Comparison of ENCODE assay signal across 8 cellular contexts in the genomic region with DNA sequence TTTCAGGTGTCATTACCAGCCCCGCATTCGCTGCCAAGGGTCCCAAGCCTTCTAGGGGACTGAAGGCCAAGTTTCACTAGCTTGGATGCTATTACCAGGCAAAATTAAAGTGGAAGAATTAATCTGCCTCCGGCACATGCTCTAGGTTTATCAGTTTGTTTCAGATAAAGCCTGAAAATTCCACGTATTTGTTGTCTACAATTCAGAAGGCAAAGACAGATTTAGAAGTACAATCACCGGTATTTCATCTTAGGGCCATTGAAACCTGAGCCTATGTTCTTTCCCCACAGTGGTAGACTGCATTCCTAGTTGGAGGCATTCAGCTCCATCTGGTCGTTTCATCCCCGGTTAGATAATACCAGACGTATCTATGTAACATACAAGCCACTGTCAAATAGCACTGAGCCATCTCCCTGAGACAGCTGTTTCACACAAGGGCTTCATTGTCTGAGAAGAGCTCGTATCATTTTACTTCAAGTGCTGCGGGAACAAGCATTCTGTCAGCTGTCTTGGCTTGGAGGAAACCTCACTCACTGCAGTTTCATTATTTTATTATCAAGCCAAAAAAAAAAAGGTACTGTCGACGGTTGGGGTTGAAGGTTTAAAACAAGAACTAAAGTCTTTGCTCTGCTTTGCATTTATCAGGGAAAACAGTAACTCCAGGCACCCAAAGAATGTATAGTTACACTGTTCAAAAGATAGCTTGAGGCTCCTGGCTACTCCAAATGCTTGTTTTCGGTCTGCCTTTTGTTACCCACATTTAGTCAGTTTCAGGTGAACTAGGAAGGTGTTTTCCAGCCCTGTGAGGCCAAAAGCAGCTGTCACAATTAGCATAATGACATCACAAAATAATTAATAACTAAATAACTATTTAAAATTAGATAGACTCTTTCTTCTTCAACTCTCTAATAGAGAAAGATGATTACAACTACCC.
DNase-seq lines count a peak whose midpoint lies in the region; ATAC-seq and TF ChIP-seq lines count a peak whose summit lies in the region.

No MANE protein-coding gene starts in this region.

- H2BK20ac ChIP-seq in H9 (ENCODE audit: low read depth, low read length, poor library complexity, severe bottlenecking) = no peak overlapping the region

- H3K9me3 Mint-ChIP-seq in H9 = peaks cover 10 to 12% of the 10 kb centered on the region in 2 experiments
- H3K9me3 Mint-ChIP-seq in activated T-helper 17 cell treated with anti-CD3 and anti-CD28 coated beads, Interleukin-2, amount 50 U/mL, for 72 hours = no peaks in the 10 kb centered on the region
- peaks cover 1% of the 10 kb centered on the region for H3K9me3 Mint-ChIP-seq in memory B cell

- CTCF ChIA-PET in GM10248 (lab: Yijun Ruan, JAX) = interaction anchor here (0.8 to 1.5 kb wide), 5 partner anchors 9 to 139 kb away, joined by 3 to 5 read pairs (median 3); no protein-coding TSS in a partner anchor

- peak overlapping the region; percentile 32 for H3K4me2 ChIP-seq in H9 (ENCODE audit: insufficient read depth, insufficient read length, low read length)

- H3K79me1 ChIP-seq in H9 (ENCODE audit: insufficient read depth, low read depth, low read length, poor library complexity, severe bottlenecking) = no peaks in the 10 kb centered on the region

- TF ChIP-seq POLR2A in vagina (IDR thresholded peaks at IDR 0.05) = no peak

- no peak overlapping the region for H3T11ph ChIP-seq in H9 (ENCODE audit: low read length)

- peak overlapping the region; percentile 87 for H3K27ac ChIP-seq in H9 (ENCODE audit: insufficient read length, low read depth, low read length)
- H3K27ac ChIP-seq in vagina = no peak overlapping the region

- peak overlapping the region in 1 of 2 experiments; percentile 12; a peak in 1 of 5 replicates for H3K4me3 Mint-ChIP-seq in H9
- peak overlapping the region; percentile 70 for H3K4me3 Mint-ChIP-seq in activated T-helper 17 cell treated with anti-CD3 and anti-CD28 coated beads, Interleukin-2, amount 50 U/mL, for 72 hours
- peak overlapping the region; percentile 67 for H3K4me3 Mint-ChIP-seq in memory B cell

- H3K36me3 Mint-ChIP-seq in H9 (ENCODE audit: insufficient read depth in 1 of 3, low read depth in 3 of 3) = peaks cover 8 to 14% (median 13%) of the 10 kb centered on the region in 3 experiments
- H3K36me3 Mint-ChIP-seq in activated T-helper 17 cell treated with anti-CD3 and anti-CD28 coated beads, Interleukin-2, amount 50 U/mL, for 72 hours (ENCODE audit: low read depth) = no peaks in the 10 kb centered on the region
- H3K36me3 Mint-ChIP-seq in memory B cell = peaks cover 2% of the 10 kb centered on the region

- no peak overlapping the region for H3K4ac ChIP-seq in H9 (ENCODE audit: low read depth, low read length)

- no CpG with 5 or more reads among the region's 13 CpGs for WGBS in H9 (ENCODE audit: extremely low coverage, insufficient read length, low lambda C conversion rate)

- peak overlapping the region; percentile 20 for H3K9ac ChIP-seq in H9 (ENCODE audit: extremely low read depth, insufficient read length, low read length)

- no peak overlapping the region for H3K56ac ChIP-seq in H9 (ENCODE audit: insufficient read length, low read depth, low read length)

- H3K27ac Mint-ChIP-seq in H9 (peak overlapping the region; percentile 92 to 94 (median 94)), memory B cell (peak overlapping the region; percentile 72)
- peak overlapping the region; percentile 50 for H3K27ac Mint-ChIP-seq in activated T-helper 17 cell treated with anti-CD3 and anti-CD28 coated beads, Interleukin-2, amount 50 U/mL, for 72 hours

- peaks cover 7% of the 10 kb centered on the region; the same call in 1 of the 2 replicates for H3K4me1 ChIP-seq in H9 (ENCODE audit: insufficient read depth, low read length)
- H3K4me1 ChIP-seq in vagina = no peaks in the 10 kb centered on the region

- H2BK5ac ChIP-seq in H9 (ENCODE audit: insufficient read length, low read length) = no peak overlapping the region

- no peak overlapping the region for H4K91ac ChIP-seq in H9 (ENCODE audit: insufficient read length, low read depth, low read length)

- H3K4me1 Mint-ChIP-seq in H9 (peaks cover 31 to 34% of the 10 kb centered on the region in 2 experiments), memory B cell (peaks cover 11% of the 10 kb centered on the region)
- H3K4me1 Mint-ChIP-seq in activated T-helper 17 cell treated with anti-CD3 and anti-CD28 coated beads, Interleukin-2, amount 50 U/mL, for 72 hours = peaks cover 13% of the 10 kb centered on the region

- no peak overlapping the region for H2AFZ ChIP-seq in H9 (ENCODE audit: low read length)

- peak; percentile 20 for ATAC-seq in activated T-helper 17 cell treated with anti-CD3 and anti-CD28 coated beads, Interleukin-2, amount 50 U/mL, for 72 hours (replicated peaks)
- ATAC-seq in memory B cell (ENCODE audit: low read depth) (peak; percentile 41), HG03469 (IDR thresholded peaks at IDR 0.05; ENCODE audit: unreplicated experiment) (no peak)

- no peak overlapping the region for H3K23ac ChIP-seq in H9 (ENCODE audit: insufficient read length, low read depth, low read length)

- H3K9me3 ChIP-seq in H9 (ENCODE audit: control insufficient read depth, low read depth, low read length) (no peaks in the 10 kb centered on the region), vagina (peaks cover 7% of the 10 kb centered on the region)

- H3K18ac ChIP-seq in H9 (ENCODE audit: insufficient read length, low read depth, low read length) = peak overlapping the region; percentile 95

- H3K36me3 ChIP-seq in vagina = no peaks in the 10 kb centered on the region

- H3K27me3 ChIP-seq in H9 (ENCODE audit: insufficient read depth, low read length) = no peaks in the 10 kb centered on the region
- H3K27me3 ChIP-seq in vagina = no peaks in the 10 kb centered on the region

- H2BK15ac ChIP-seq in H9 (ENCODE audit: low read depth, low read length) = no peak overlapping the region

- TF ChIP-seq CTCF in GM10248 (IDR thresholded peaks at IDR 0.05; ENCODE audit: control extremely low read depth, extremely low read depth, low read depth, missing control alignments) (no peak), H9 (conservative IDR thresholded peaks at IDR 0.05) (no peak), vagina (IDR thresholded peaks at IDR 0.05) (no peak)

- intact Hi-C loops in vagina (cut with DNase I) = no loop called here

- H4K20me1 ChIP-seq in H9 (ENCODE audit: control insufficient read depth, insufficient read depth, insufficient read length) = no peaks in the 10 kb centered on the region

- no peaks in the 10 kb centered on the region for H3K23me2 ChIP-seq in H9 (ENCODE audit: insufficient read length, low read depth, low read length, poor library complexity, severe bottlenecking)

- H2AK5ac ChIP-seq in H9 (ENCODE audit: insufficient read length, low read length) = no peak overlapping the region

- H4K5ac ChIP-seq in H9 (ENCODE audit: insufficient read length, low read depth, low read length) = peak overlapping the region; percentile 72

- H3K27me3 Mint-ChIP-seq in H9 (ENCODE audit: low read depth) (no peaks in the 10 kb centered on the region), memory B cell (no peaks in the 10 kb centered on the region)
- no peaks in the 10 kb centered on the region for H3K27me3 Mint-ChIP-seq in activated T-helper 17 cell treated with anti-CD3 and anti-CD28 coated beads, Interleukin-2, amount 50 U/mL, for 72 hours

- DNase-seq in GM10248 (ENCODE audit: extremely low spot score) (peak; percentile 48), H9 (no peak), NCI-H1105 treated with DMSO at 0.1 percent for 48 hours (lab: John Stamatoyannopoulos, UW) (peak; percentile 81), memory B cell (ENCODE audit: low spot score in 2 of 2) (peak in 1 of 2 donors; percentile 15), vagina (ENCODE audit: extremely low spot score in 2 of 2) (no peak), mucosa of gallbladder (ENCODE audit: low spot score) (no peak)

- peak overlapping the region; percentile 60; the same call in 1 of the 2 replicates for H3K14ac ChIP-seq in H9 (ENCODE audit: insufficient read depth, low read length)

- no peak overlapping the region for H3K4me3 ChIP-seq in vagina

- no peaks in the 10 kb centered on the region for H3K79me2 ChIP-seq in H9 (ENCODE audit: insufficient read depth, low read length)

- H4K8ac ChIP-seq in H9 (replicated peaks; ENCODE audit: insufficient read length, low read depth, low read length) = no peak overlapping the region

- H2BK12ac ChIP-seq in H9 (ENCODE audit: insufficient read length, low read depth, low read length) = peak overlapping the region; percentile 69

- peak overlapping the region; percentile 8 for H2BK120ac ChIP-seq in H9 (ENCODE audit: low read depth, low read length, poor library complexity, severe bottlenecking)

- POLR2A ChIA-PET in GM10248 (lab: Yijun Ruan, JAX) = no interaction called here

Comparison
In these comparisons a context has a peak if more than half of its experiments do, and no peak if none do; other contexts are left out.
1. DNase-seq: peak in GM10248 (single experiment) and NCI-H1105 treated with DMSO at 0.1 percent for 48 hours (single experiment); none in H9 (single experiment), vagina (0 of 2) and mucosa of gallbladder (single experiment).
2. Peak in every context shown above with its lines, with median percentiles within 50 percentile points of each other: H3K27ac Mint-ChIP-seq.